31 cellular contexts compared by ENCODE assay signal in genomic region chr2:196587061-196587460, GRCh38. TPM values are rescaled to one million over a fixed set of nuclear protein-coding genes. Genes with fewer than 3 reads are reported as not detected.
DNase-seq lines count a peak whose midpoint lies in the region; ATAC-seq, FAIRE-seq and TF ChIP-seq lines count a peak whose summit lies in the region.
"Had no signal": no experiment of that assay in that cellular context is flagged by ENCODE, and none has a peak within 500 bp of the region (broad histone marks: within the 10 kb centered on the region; RNA-seq: fewer than 3 reads in every experiment).

No MANE protein-coding gene starts in this region.

- POLR2A ChIA-PET in IMR-90 (lab: Charles Lee; ENCODE audit: unreplicated experiment): no interaction called here

- H3K9me1 ChIP-seq in IMR-90 (ENCODE audit: insufficient read depth, low read length): peaks cover 3% of the 10 kb centered on the region; the same call in 1 of the 2 replicates

- no peak for TF ChIP-seq RAD21 in IMR-90 (IDR thresholded peaks at IDR 0.05; ENCODE audit: low read length)

- H3K9ac ChIP-seq in IMR-90 (ENCODE audit: low read depth, low read length) (no peak overlapping the region), astrocyte (ENCODE audit: low read length) (no peak overlapping the region)
- H3K9ac ChIP-seq: BLaER1 treated with 17β-estradiol and CSF1 and Interleukin-3, amounts not matched to agents 10 nM and 100 nM had no signal

- no peak overlapping the region for H3K4ac ChIP-seq in IMR-90 (ENCODE audit: low read depth, low read length)

- no peak for TF ChIP-seq POLR2A in IMR-90 (IDR thresholded peaks at IDR 0.05; ENCODE audit: low read depth, low read length)

- intact Hi-C loops in IMR-90 (cut with micrococcal nuclease): no loop called here
- intact Hi-C loops in ascending aorta (cut with DNase I): no loop called here

- no peak overlapping the region for H2BK5ac ChIP-seq in IMR-90 (ENCODE audit: low read depth, low read length, poor library complexity, severe bottlenecking)

- CTCF ChIA-PET in IMR-90 (lab: Yijun Ruan, JAX): interaction anchor here (0.7 kb wide), 1 partner anchor 1123 kb away, joined by 9 read pairs; no protein-coding TSS in a partner anchor

- no peak overlapping the region for H3K4me3 Mint-ChIP-seq in astrocyte (ENCODE audit: unreplicated experiment)
- no peak overlapping the region for H3K4me3 Mint-ChIP-seq in endothelial cell (ENCODE audit: unreplicated experiment)
- H3K4me3 Mint-ChIP-seq: activated CD4-positive, alpha-beta T cell treated with anti-CD3 and anti-CD28 coated beads for 36 hours; activated CD8-positive, alpha-beta T cell treated with anti-CD3 and anti-CD28 coated beads, Interleukin-2, amount 10 ng/mL, durations not matched to agents 7 days and 5 days; activated naive CD4-positive, alpha-beta T cell treated with anti-CD3 and anti-CD28 coated beads, Interleukin-2, amount 10 ng/mL, durations not matched to agents 7 days and 5 days; activated T-helper 17 cell treated with anti-CD3 and anti-CD28 coated beads, Interleukin-2, amount 50 U/mL, for 72 hours; mesothelial cell of epicardium; natural killer cell treated with Interleukin-12 subunit alpha and Interleukin-12 subunit beta and Interleukin-15 and Interleukin-18, amount 100 ng/mL, for 72 hours; stimulated activated naive CD8-positive, alpha-beta T cell treated with anti-CD3 and anti-CD28 coated beads, Interleukin-15, amount 100 ng/mL, for 72 hours; T-helper 2 cell treated with Interferon-gamma antibody and Interleukin-4, amounts not matched to agents 5 μg/mL and 100 μg/mL, for 36 hours had no signal

- H2AK5ac ChIP-seq in IMR-90 (ENCODE audit: low read depth, low read length): no peak overlapping the region

- H3K9me3 ChIP-seq in IMR-90 (ENCODE audit: control insufficient read depth, insufficient read depth, low read length) (no peaks in the 10 kb centered on the region), astrocyte (ENCODE audit: insufficient read depth, low read depth, low read length) (no peaks in the 10 kb centered on the region), ascending aorta (no peaks in the 10 kb centered on the region)
- H3K9me3 ChIP-seq: BLaER1 treated with 17β-estradiol and CSF1 and Interleukin-3, amounts not matched to agents 10 nM and 100 nM; right atrium auricular region; spleen; tibial artery had no signal

- no peak overlapping the region for H4K5ac ChIP-seq in IMR-90 (ENCODE audit: low read depth, low read length)

- peak overlapping the region; percentile 16; the same call in 1 of the 2 replicates for H3K4me2 ChIP-seq in IMR-90 (ENCODE audit: low read depth, low read length)
- H3K4me2 ChIP-seq in astrocyte (ENCODE audit: low read length): peak overlapping the region; percentile 51
- H3K4me2 ChIP-seq: BLaER1 treated with 17β-estradiol and CSF1 and Interleukin-3, amounts not matched to agents 10 nM and 100 nM had no signal

- in situ Hi-C loops in IMR-90 (cut with MboI; ENCODE audit: low sequenced_read_pairs): no loop called here

- no peaks in the 10 kb centered on the region for H3K4me1 Mint-ChIP-seq in astrocyte (ENCODE audit: low read depth, unreplicated experiment)
- peaks cover 4% of the 10 kb centered on the region for H3K4me1 Mint-ChIP-seq in endothelial cell (ENCODE audit: unreplicated experiment)
- H3K4me1 Mint-ChIP-seq: activated naive CD4-positive, alpha-beta T cell treated with anti-CD3 and anti-CD28 coated beads, Interleukin-2, amount 10 ng/mL, durations not matched to agents 7 days and 5 days; activated T-helper 17 cell treated with anti-CD3 and anti-CD28 coated beads, Interleukin-2, amount 50 U/mL, for 72 hours; stimulated activated naive CD8-positive, alpha-beta T cell treated with anti-CD3 and anti-CD28 coated beads, Interleukin-15, amount 100 ng/mL, for 72 hours had no signal

- H4K20me1 ChIP-seq in IMR-90 (ENCODE audit: insufficient read depth, low read length): no peaks in the 10 kb centered on the region
- no peaks in the 10 kb centered on the region for H4K20me1 ChIP-seq in astrocyte (ENCODE audit: insufficient read depth, low read length)
- H4K20me1 ChIP-seq: BLaER1 treated with 17β-estradiol and CSF1 and Interleukin-3, amounts not matched to agents 10 nM and 100 nM had no signal

- H3K18ac ChIP-seq in IMR-90 (ENCODE audit: low read depth, low read length): no peak overlapping the region

- H3K27ac Mint-ChIP-seq in astrocyte (ENCODE audit: unreplicated experiment) (no peak overlapping the region), endothelial cell (ENCODE audit: unreplicated experiment) (no peak overlapping the region)
- H3K27ac Mint-ChIP-seq: activated CD4-positive, alpha-beta T cell treated with anti-CD3 and anti-CD28 coated beads for 36 hours; activated CD8-positive, alpha-beta T cell treated with anti-CD3 and anti-CD28 coated beads, Interleukin-2, amount 10 ng/mL, durations not matched to agents 7 days and 5 days; activated naive CD4-positive, alpha-beta T cell treated with anti-CD3 and anti-CD28 coated beads, Interleukin-2, amount 10 ng/mL, durations not matched to agents 7 days and 5 days; activated T-helper 17 cell treated with anti-CD3 and anti-CD28 coated beads, Interleukin-2, amount 50 U/mL, for 72 hours; natural killer cell treated with Interleukin-12 subunit alpha and Interleukin-12 subunit beta and Interleukin-15 and Interleukin-18, amount 100 ng/mL, for 72 hours; stimulated activated naive CD8-positive, alpha-beta T cell treated with anti-CD3 and anti-CD28 coated beads, Interleukin-15, amount 100 ng/mL, for 72 hours; T-helper 2 cell treated with Interferon-gamma antibody and Interleukin-4, amounts not matched to agents 5 μg/mL and 100 μg/mL, for 36 hours had no signal

- TF ChIP-seq CTCF in IMR-90 (conservative IDR thresholded peaks at IDR 0.05; ENCODE audit: low read depth, low read length) (no peak), astrocyte (IDR thresholded peaks at IDR 0.05; ENCODE audit: insufficient read depth, low read depth, low read length) (no peak), endothelial cell (IDR thresholded peaks at IDR 0.05; ENCODE audit: unreplicated experiment) (no peak), ascending aorta (IDR thresholded peaks at IDR 0.05) (no peak)

- H3K56ac ChIP-seq in IMR-90 (ENCODE audit: extremely low read depth, insufficient read depth, low read length): no peak overlapping the region

- H2BK120ac ChIP-seq in IMR-90 (ENCODE audit: low read depth, low read length): no peak overlapping the region

- H4K91ac ChIP-seq in IMR-90 (ENCODE audit: insufficient read depth, low read depth, low read length): no peak overlapping the region

- H3K27me3 Mint-ChIP-seq in astrocyte (ENCODE audit: low read depth, unreplicated experiment) (peaks cover 3% of the 10 kb centered on the region), endothelial cell (ENCODE audit: unreplicated experiment) (peaks cover 1% of the 10 kb centered on the region)

- H3K4me3 ChIP-seq in IMR-90 (ENCODE audit: insufficient read depth, low read depth, low read length) (no peak overlapping the region), astrocyte (ENCODE audit: insufficient read depth, low read depth, low read length) (no peak overlapping the region), ascending aorta (no peak overlapping the region)
- H3K4me3 ChIP-seq: BLaER1 treated with 17β-estradiol and CSF1 and Interleukin-3, amounts not matched to agents 10 nM and 100 nM; right atrium auricular region; spleen; tibial artery had no signal

- no peak for ATAC-seq in IMR-90 (ENCODE audit: low read depth)
- ATAC-seq in GM19452 (IDR thresholded peaks at IDR 0.05; ENCODE audit: unreplicated experiment): no peak
- ATAC-seq: activated CD8-positive, alpha-beta T cell treated with anti-CD3 and anti-CD28 coated beads, Interleukin-2, amount 10 ng/mL, durations not matched to agents 7 days and 5 days; natural killer cell treated with Interleukin-12 subunit alpha and Interleukin-12 subunit beta and Interleukin-15 and Interleukin-18, amount 100 ng/mL, for 72 hours had no signal

- no peak overlapping the region for H2BK15ac ChIP-seq in IMR-90 (ENCODE audit: low read depth, low read length)

- H3K36me3 ChIP-seq in IMR-90 (ENCODE audit: control insufficient read depth, insufficient read depth, low read length) (no peaks in the 10 kb centered on the region), astrocyte (ENCODE audit: insufficient read depth, low read length) (no peaks in the 10 kb centered on the region), ascending aorta (no peaks in the 10 kb centered on the region)
- H3K36me3 ChIP-seq: BLaER1 treated with 17β-estradiol and CSF1 and Interleukin-3, amounts not matched to agents 10 nM and 100 nM; right atrium auricular region; spleen; tibial artery had no signal

- no TSS peak for BruUV-seq in IMR-90 (replicated peaks; lab: Mats Ljungman, UMichigan)

- H2AFZ ChIP-seq in IMR-90 (replicated peaks; ENCODE audit: low read length, poor library complexity) (no peak overlapping the region), astrocyte (ENCODE audit: low read depth, low read length) (no peak overlapping the region)

- no CpG with 5 or more reads among the region's 3 CpGs for WGBS in IMR-90 (ENCODE audit: extremely low coverage in 2 of 2, insufficient read length in 1 of 2), 2 experiments

- H3K27ac ChIP-seq in IMR-90 (ENCODE audit: insufficient read depth, low read length) (no peak overlapping the region), astrocyte (ENCODE audit: low read depth, low read length) (no peak overlapping the region), substantia nigra (ENCODE audit: low read depth, low read length, poor library complexity, severe bottlenecking) (peak overlapping the region; percentile 79), ascending aorta (no peak overlapping the region)
- H3K27ac ChIP-seq: BLaER1 treated with 17β-estradiol and CSF1 and Interleukin-3, amounts not matched to agents 10 nM and 100 nM; epithelial cell of prostate; right atrium auricular region; spleen; tibial artery had no signal

- no peak overlapping the region for H3K14ac ChIP-seq in IMR-90 (replicated peaks; ENCODE audit: low read depth, low read length)

- H3K36me3 Mint-ChIP-seq in astrocyte (ENCODE audit: low read depth, unreplicated experiment): no peaks in the 10 kb centered on the region
- H3K36me3 Mint-ChIP-seq in endothelial cell (ENCODE audit: low read depth, unreplicated experiment): no peaks in the 10 kb centered on the region
- H3K36me3 Mint-ChIP-seq: activated naive CD4-positive, alpha-beta T cell treated with anti-CD3 and anti-CD28 coated beads, Interleukin-2, amount 10 ng/mL, durations not matched to agents 7 days and 5 days; mesothelial cell of epicardium; natural killer cell treated with Interleukin-12 subunit alpha and Interleukin-12 subunit beta and Interleukin-15 and Interleukin-18, amount 100 ng/mL, for 72 hours had no signal

- no peak overlapping the region for H4K8ac ChIP-seq in IMR-90 (ENCODE audit: low read depth in 2 of 2, low read length in 2 of 2)

- H3K23ac ChIP-seq in IMR-90 (ENCODE audit: low read depth, low read length): no peak overlapping the region

- no peak for FAIRE-seq in astrocyte (lab: Jason Lieb, UNC)
- FAIRE-seq: colon had no signal

- peaks cover 0 to 5% of the 10 kb centered on the region in 2 experiments; a peak in 2 of 4 replicates for H3K79me1 ChIP-seq in IMR-90 (ENCODE audit: low read depth in 1 of 2, low read length in 2 of 2)

- no peak overlapping the region for H2AK9ac ChIP-seq in IMR-90 (replicated peaks; ENCODE audit: low read depth, low read length, poor library complexity)

- H3K79me2 ChIP-seq in astrocyte (ENCODE audit: insufficient read depth, low read length): peaks cover 8% of the 10 kb centered on the region

- H3K4me1 ChIP-seq in IMR-90 (ENCODE audit: control insufficient read depth, insufficient read depth, low read length): no peaks in the 10 kb centered on the region
- peaks cover 4% of the 10 kb centered on the region for H3K4me1 ChIP-seq in astrocyte (ENCODE audit: insufficient read depth, low read length)
- no peaks in the 10 kb centered on the region for H3K4me1 ChIP-seq in ascending aorta
- H3K4me1 ChIP-seq: BLaER1 treated with 17β-estradiol and CSF1 and Interleukin-3, amounts not matched to agents 10 nM and 100 nM; right atrium auricular region had no signal

- H3K9me3 Mint-ChIP-seq in astrocyte (ENCODE audit: unreplicated experiment): no peaks in the 10 kb centered on the region
- H3K9me3 Mint-ChIP-seq in endothelial cell (ENCODE audit: unreplicated experiment): no peaks in the 10 kb centered on the region
- H3K9me3 Mint-ChIP-seq: activated naive CD4-positive, alpha-beta T cell treated with anti-CD3 and anti-CD28 coated beads, Interleukin-2, amount 10 ng/mL, durations not matched to agents 7 days and 5 days; natural killer cell treated with Interleukin-12 subunit alpha and Interleukin-12 subunit beta and Interleukin-15 and Interleukin-18, amount 100 ng/mL, for 72 hours had no signal

- no peak overlapping the region for H2BK20ac ChIP-seq in IMR-90 (ENCODE audit: low read depth, low read length)

- dilution Hi-C loops in IMR-90 (cut with HindIII; ENCODE audit: low sequenced_read_pairs, unreplicated experiment): no loop called here

- H3K27me3 ChIP-seq in IMR-90 (ENCODE audit: control insufficient read depth, insufficient read depth, low read length) (no peaks in the 10 kb centered on the region), astrocyte (ENCODE audit: insufficient read depth, low read length) (no peaks in the 10 kb centered on the region), ascending aorta (no peaks in the 10 kb centered on the region)
- H3K27me3 ChIP-seq: right atrium auricular region, tibial artery had no signal

- DNase-seq in IMR-90: no peak
- DNase-seq in astrocyte (ENCODE audit: low read depth): no peak
- DNase-seq in inferior parietal cortex (ENCODE audit: extremely low spot score): peak; percentile 80
- peak in 2 of 49 donors; percentile 14 to 19 for DNase-seq in substantia nigra (lab: John Stamatoyannopoulos, UW)
- DNase-seq in endothelial cell (ENCODE audit: low spot score): no peak
- no peak for DNase-seq in ascending aorta (ENCODE audit: low spot score in 2 of 2)
- DNase-seq: activated CD4-positive, alpha-beta T cell treated with anti-CD3 and anti-CD28 coated beads for 36 hours; activated CD8-positive, alpha-beta T cell treated with anti-CD3 and anti-CD28 coated beads, Interleukin-2, amount 10 ng/mL, durations not matched to agents 7 days and 5 days; activated naive CD4-positive, alpha-beta T cell treated with anti-CD3 and anti-CD28 coated beads, Interleukin-2, amount 10 ng/mL, durations not matched to agents 7 days and 5 days; effector CD4-positive, alpha-beta T cell; H7; islet precursor cell; KBM-7; NCI-H1105; NCI-H187 treated with DMSO at 0.1 percent for 48 hours; NCI-H526; occipital lobe; Right ventricle myocardium superior; spleen; stimulated activated CD4-positive, alpha-beta T cell treated with anti-CD3 and anti-CD28 coated beads, Interleukin-2, amount 100 ng/mL, for 48 hours; stimulated activated naive CD8-positive, alpha-beta T cell treated with anti-CD3 and anti-CD28 coated beads, Interleukin-15, amount 100 ng/mL, for 72 hours; tibial artery had no signal

RNA-seq across cellular contexts. Expression of gene HECW2, which starts 6.3 kb away (rescaled TPM):
- total RNA-seq in IMR-90 (2012; rRNA removed): 4.7 and 6.9 TPM in 2 replicates
- 1.5 TPM in 2 replicates for polyA plus RNA-seq in IMR-90 (2012; rRNA removed)
- polyA plus RNA-seq in IMR-90 (2012; cell fraction: cytosol; rRNA removed): 0.29 and 0.46 TPM in 2 replicates
- 1.7 and 3.4 TPM in 2 replicates for polyA plus RNA-seq in IMR-90 (2012; cell fraction: nucleus; rRNA removed; ENCODE audit: low replicate concordance)
- total RNA-seq in astrocyte: 8.9 and 10.1 TPM in 2 replicates
- total RNA-seq in endothelial cell (ENCODE audit: unreplicated experiment): 38.3 TPM
- total RNA-seq in ascending aorta: 4.9 TPM

RNA-seq across cellular contexts. Expression of gene CCDC150, which starts 52.5 kb away (rescaled TPM):
- 3.8 and 6.9 TPM in 2 replicates for total RNA-seq in IMR-90 (2012; rRNA removed)
- polyA plus RNA-seq in IMR-90 (2012; rRNA removed): 3.3 and 4.3 TPM in 2 replicates
- polyA plus RNA-seq in IMR-90 (2012; cell fraction: cytosol; rRNA removed): 0.08 and 0.16 TPM in 2 replicates
- 1.6 and 13.3 TPM in 2 replicates for polyA plus RNA-seq in IMR-90 (2012; cell fraction: nucleus; rRNA removed; ENCODE audit: low replicate concordance)
- 2.2 and 4.4 TPM in 2 replicates for total RNA-seq in astrocyte
- 12.4 TPM for total RNA-seq in endothelial cell (ENCODE audit: unreplicated experiment)
- total RNA-seq in ascending aorta: 7.1 TPM
